In the genomic region with DNA sequence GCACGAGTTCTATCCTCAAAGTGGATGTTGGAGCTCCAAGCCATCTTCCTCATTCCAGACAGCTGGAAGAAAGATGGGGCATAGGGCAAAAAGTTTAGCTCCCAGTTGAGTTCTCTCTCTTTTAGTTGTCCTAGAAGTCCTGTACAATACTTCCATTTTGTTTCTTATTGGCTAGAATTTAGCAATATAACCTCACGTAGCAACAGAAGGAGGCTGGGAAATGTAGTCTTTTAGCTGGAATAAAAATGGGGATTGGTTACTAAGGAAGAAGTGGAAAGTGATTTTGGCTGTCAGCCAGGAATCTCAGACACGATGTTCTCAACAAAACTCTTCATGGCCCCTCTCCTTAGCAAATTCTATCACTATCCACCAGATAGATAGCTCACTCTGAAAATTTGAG, we compare ENCODE assay signal across 26 cellular contexts.
"Had no signal": no experiment of that assay in that cellular context is flagged by ENCODE, and none has a peak within 500 bp of the region (broad histone marks: within the 10 kb centered on the region; RNA-seq: fewer than 3 reads in every experiment).

No MANE protein-coding gene starts in this region.

- H3K9me3 Mint-ChIP-seq: brain; effector memory CD8-positive, alpha-beta T cell; mesothelial cell of epicardium; nephron progenitor cell; T-helper 2 cell treated with Interferon-gamma antibody and Interleukin-4, amounts not matched to agents 5 μg/mL and 100 μg/mL, for 36 hours had no signal

- H3K4me3 ChIP-seq: ascending aorta, cardiac muscle cell, coronary artery, pancreas, prostate gland, tibial nerve had no signal

- H3K36me3 ChIP-seq: ascending aorta, cardiac muscle cell, pancreas, prostate gland, tibial nerve had no signal

- H3K9me3 ChIP-seq: ascending aorta, pancreas, prostate gland, tibial nerve had no signal

- H3K27ac ChIP-seq: ascending aorta, cardiac muscle cell, coronary artery, pancreas, prostate gland, tibial nerve had no signal

- H3K4me1 ChIP-seq: prostate gland had no signal

- H3K4me1 Mint-ChIP-seq: naive B cell had no signal

- DNase-seq: activated CD4-positive, alpha-beta T cell treated with anti-CD3 and anti-CD28 coated beads for 4 hours; activated CD4-positive, alpha-beta T cell treated with anti-CD3 and anti-CD28 coated beads, Interleukin-2, amount 50 U/mL, for 4 hours; activated CD4-positive, CD25-positive, alpha-beta regulatory T cell; activated effector memory CD4-positive, alpha-beta T cell treated with Interleukin-2 at 50 U/mL for 16 hours; activated naive CD4-positive, alpha-beta T cell treated with Interleukin-2 at 50 U/mL for 16 hours; activated T-cell treated with anti-CD3 and anti-CD28 coated beads for 4 hours; effector memory CD8-positive, alpha-beta T cell; mammary epithelial cell; naive B cell; nephron progenitor cell; pancreas; retina; stimulated activated CD4-positive, alpha-beta T cell treated with anti-CD3 and anti-CD28 coated beads, Interleukin-15, amount 100 ng/mL, for 24 hours; stimulated activated naive CD4-positive, alpha-beta T cell treated with Interleukin-2 at 50 U/mL for 16 hours; T-helper 1 cell had no signal

- H3K27ac Mint-ChIP-seq: activated naive CD8-positive, alpha-beta T cell; brain; effector memory CD8-positive, alpha-beta T cell; mesothelial cell of epicardium; nephron progenitor cell; T-helper 2 cell treated with Interferon-gamma antibody and Interleukin-4, amounts not matched to agents 5 μg/mL and 100 μg/mL, for 36 hours had no signal

- ATAC-seq: effector memory CD8-positive, alpha-beta T cell; pancreas had no signal

- H3K27me3 Mint-ChIP-seq: activated naive CD8-positive, alpha-beta T cell; effector memory CD8-positive, alpha-beta T cell had no signal

- H3K4me3 Mint-ChIP-seq: activated naive CD8-positive, alpha-beta T cell; brain; effector memory CD8-positive, alpha-beta T cell; mesothelial cell of epicardium; naive B cell; nephron progenitor cell; T-helper 2 cell treated with Interferon-gamma antibody and Interleukin-4, amounts not matched to agents 5 μg/mL and 100 μg/mL, for 36 hours had no signal

- H3K27me3 ChIP-seq: ascending aorta, cardiac muscle cell, pancreas, tibial nerve had no signal

- H3K36me3 Mint-ChIP-seq: brain, mesothelial cell of epicardium, naive B cell had no signal

- FAIRE-seq: endothelial cell of umbilical vein, islet of Langerhans, pancreas had no signal
